1 cellular context compared by ENCODE assay signal in the genomic region with DNA sequence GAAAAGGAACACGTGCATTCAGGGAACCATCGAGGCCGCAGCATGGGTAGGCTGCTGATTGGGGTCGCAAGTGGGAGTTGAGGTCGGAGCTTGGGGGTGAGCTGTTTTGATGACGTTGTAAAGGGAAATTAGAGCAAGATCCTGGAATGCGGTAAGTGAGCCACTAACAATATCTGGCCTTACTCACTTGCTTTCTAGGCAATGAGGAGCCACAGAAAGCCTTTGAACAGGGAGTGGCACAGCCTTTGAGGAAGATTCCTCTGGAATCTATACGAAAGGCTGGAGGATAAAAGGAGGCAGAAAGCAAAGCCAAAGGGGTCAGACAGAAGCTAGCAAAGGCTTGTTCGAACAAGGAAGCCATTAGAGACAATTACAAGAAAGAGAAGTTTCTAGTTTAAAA.
TF ChIP-seq lines count a peak whose summit lies in the region.

No MANE protein-coding gene starts in this region.

TF ChIP-seq in GM23338, 12 proteins besides CTCF, POLR2A, EP300 and RAD21 (continued from another document):
- TF ChIP-seq, protein P1, sequence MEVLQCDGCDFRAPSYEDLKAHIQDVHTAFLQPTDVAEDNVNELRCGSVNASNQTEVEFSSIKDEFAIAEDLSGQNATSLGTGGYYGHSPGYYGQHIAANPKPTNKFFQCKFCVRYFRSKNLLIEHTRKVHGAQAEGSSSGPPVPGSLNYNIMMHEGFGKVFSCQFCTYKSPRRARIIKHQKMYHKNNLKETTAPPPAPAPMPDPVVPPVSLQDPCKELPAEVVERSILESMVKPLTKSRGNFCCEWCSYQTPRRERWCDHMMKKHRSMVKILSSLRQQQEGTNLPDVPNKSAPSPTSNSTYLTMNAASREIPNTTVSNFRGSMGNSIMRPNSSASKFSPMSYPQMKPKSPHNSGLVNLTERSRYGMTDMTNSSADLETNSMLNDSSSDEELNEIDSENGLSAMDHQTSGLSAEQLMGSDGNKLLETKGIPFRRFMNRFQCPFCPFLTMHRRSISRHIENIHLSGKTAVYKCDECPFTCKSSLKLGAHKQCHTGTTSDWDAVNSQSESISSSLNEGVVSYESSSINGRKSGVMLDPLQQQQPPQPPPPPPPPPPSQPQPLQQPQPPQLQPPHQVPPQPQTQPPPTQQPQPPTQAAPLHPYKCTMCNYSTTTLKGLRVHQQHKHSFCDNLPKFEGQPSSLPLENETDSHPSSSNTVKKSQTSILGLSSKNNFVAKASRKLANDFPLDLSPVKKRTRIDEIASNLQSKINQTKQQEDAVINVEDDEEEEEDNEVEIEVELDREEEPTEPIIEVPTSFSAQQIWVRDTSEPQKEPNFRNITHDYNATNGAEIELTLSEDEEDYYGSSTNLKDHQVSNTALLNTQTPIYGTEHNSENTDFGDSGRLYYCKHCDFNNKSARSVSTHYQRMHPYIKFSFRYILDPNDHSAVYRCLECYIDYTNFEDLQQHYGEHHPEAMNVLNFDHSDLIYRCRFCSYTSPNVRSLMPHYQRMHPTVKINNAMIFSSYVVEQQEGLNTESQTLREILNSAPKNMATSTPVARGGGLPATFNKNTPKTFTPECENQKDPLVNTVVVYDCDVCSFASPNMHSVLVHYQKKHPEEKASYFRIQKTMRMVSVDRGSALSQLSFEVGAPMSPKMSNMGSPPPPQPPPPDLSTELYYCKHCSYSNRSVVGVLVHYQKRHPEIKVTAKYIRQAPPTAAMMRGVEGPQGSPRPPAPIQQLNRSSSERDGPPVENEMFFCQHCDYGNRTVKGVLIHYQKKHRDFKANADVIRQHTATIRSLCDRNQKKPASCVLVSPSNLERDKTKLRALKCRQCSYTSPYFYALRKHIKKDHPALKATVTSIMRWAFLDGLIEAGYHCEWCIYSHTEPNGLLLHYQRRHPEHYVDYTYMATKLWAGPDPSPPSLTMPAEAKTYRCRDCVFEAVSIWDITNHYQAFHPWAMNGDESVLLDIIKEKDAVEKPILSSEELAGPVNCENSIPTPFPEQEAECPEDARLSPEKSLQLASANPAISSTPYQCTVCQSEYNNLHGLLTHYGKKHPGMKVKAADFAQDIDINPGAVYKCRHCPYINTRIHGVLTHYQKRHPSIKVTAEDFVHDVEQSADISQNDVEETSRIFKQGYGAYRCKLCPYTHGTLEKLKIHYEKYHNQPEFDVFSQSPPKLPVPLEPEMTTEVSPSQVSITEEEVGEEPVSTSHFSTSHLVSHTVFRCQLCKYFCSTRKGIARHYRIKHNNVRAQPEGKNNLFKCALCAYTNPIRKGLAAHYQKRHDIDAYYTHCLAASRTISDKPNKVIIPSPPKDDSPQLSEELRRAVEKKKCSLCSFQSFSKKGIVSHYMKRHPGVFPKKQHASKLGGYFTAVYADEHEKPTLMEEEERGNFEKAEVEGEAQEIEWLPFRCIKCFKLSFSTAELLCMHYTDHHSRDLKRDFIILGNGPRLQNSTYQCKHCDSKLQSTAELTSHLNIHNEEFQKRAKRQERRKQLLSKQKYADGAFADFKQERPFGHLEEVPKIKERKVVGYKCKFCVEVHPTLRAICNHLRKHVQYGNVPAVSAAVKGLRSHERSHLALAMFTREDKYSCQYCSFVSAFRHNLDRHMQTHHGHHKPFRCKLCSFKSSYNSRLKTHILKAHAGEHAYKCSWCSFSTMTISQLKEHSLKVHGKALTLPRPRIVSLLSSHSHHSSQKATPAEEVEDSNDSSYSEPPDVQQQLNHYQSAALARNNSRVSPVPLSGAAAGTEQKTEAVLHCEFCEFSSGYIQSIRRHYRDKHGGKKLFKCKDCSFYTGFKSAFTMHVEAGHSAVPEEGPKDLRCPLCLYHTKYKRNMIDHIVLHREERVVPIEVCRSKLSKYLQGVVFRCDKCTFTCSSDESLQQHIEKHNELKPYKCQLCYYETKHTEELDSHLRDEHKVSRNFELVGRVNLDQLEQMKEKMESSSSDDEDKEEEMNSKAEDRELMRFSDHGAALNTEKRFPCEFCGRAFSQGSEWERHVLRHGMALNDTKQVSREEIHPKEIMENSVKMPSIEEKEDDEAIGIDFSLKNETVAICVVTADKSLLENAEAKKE (CRISPR knock-in tag; IDR thresholded peaks at IDR 0.05) = no peak
- TF ChIP-seq NANOG (IDR thresholded peaks at IDR 0.05; ENCODE audit: borderline replicate concordance) (no peak), STAT1 (IDR thresholded peaks at IDR 0.05; ENCODE audit: unreplicated experiment) (no peak), ZNF114 (CRISPR knock-in tag; IDR thresholded peaks at IDR 0.05) (no peak), JUNB (IDR thresholded peaks at IDR 0.05; ENCODE audit: unreplicated experiment) (no peak)
